ENCODE assay signal across 11 cellular contexts in genomic region chr17:47820023-47820789, GRCh38. TPM values are rescaled to one million over a fixed set of nuclear protein-coding genes. Genes with fewer than 3 reads are reported as not detected.
DNase-seq lines count a peak whose midpoint lies in the region; ATAC-seq and TF ChIP-seq lines count a peak whose summit lies in the region.
"Had no signal": no experiment of that assay in that cellular context is flagged by ENCODE, and none has a peak within 500 bp of the region (broad histone marks: within the 10 kb centered on the region; RNA-seq: fewer than 3 reads in every experiment).

No MANE protein-coding gene starts in this region.

- no peaks in the 10 kb centered on the region for H3K9me3 Mint-ChIP-seq in activated CD8-positive, alpha-beta T cell treated with anti-CD3 and anti-CD28 coated beads, Interleukin-2, amount 10 ng/mL, durations not matched to agents 7 days and 5 days (ENCODE audit: insufficient read depth)

- H3K4me1 Mint-ChIP-seq in activated CD8-positive, alpha-beta T cell treated with anti-CD3 and anti-CD28 coated beads, Interleukin-2, amount 10 ng/mL, durations not matched to agents 7 days and 5 days (ENCODE audit: low read depth), result peaks cover 26% of the 10 kb centered on the region

- H3K9me3 ChIP-seq in heart left ventricle (no peaks in the 10 kb centered on the region), lung (ENCODE audit: control insufficient read depth in 2 of 2, insufficient read depth in 1 of 2, low read length in 1 of 2) (no peaks in the 10 kb centered on the region), upper lobe of right lung (no peaks in the 10 kb centered on the region)

- H3K27me3 Mint-ChIP-seq in activated CD8-positive, alpha-beta T cell treated with anti-CD3 and anti-CD28 coated beads, Interleukin-2, amount 10 ng/mL, durations not matched to agents 7 days and 5 days (ENCODE audit: low read depth), result no peaks in the 10 kb centered on the region

- H3K4me1 ChIP-seq in heart left ventricle (peaks cover 0 to 27% (median 18%) of the 10 kb centered on the region in 12 donors), lung (ENCODE audit: control insufficient read depth in 2 of 2, insufficient read depth in 2 of 2, low read length in 2 of 2) (peaks cover 2 to 18% of the 10 kb centered on the region in 2 donors), upper lobe of right lung (peaks cover 18% of the 10 kb centered on the region)

- 60 to 65% (median 63%) methylated on average over 11 to 12 of the region's 12 CpGs for WGBS in heart left ventricle, 4 donors
- WGBS in lung, 2 donors, result 51 to 70% methylated on average over 12 of the region's 12 CpGs

- peaks cover 37% of the 10 kb centered on the region for H3K36me3 Mint-ChIP-seq in activated CD8-positive, alpha-beta T cell treated with anti-CD3 and anti-CD28 coated beads, Interleukin-2, amount 10 ng/mL, durations not matched to agents 7 days and 5 days (ENCODE audit: low read depth)

- peak in 3 of 5 donors; percentile 23 to 64 (median 51) for DNase-seq in heart left ventricle
- DNase-seq in cardiac septum (ENCODE audit: low spot score), result no peak
- no peak for DNase-seq in activated CD8-positive, alpha-beta T cell treated with anti-CD3 and anti-CD28 coated beads, Interleukin-2, amount 10 ng/mL, durations not matched to agents 7 days and 5 days
- DNase-seq in lung (ENCODE audit: low spot score), result peak; percentile 51
- no peak for DNase-seq in upper lobe of right lung
- DNase-seq in NCI-H226, result no peak
- DNase-seq: COR-L47, hypothalamus, MV-4-11 had no signal

- H3K4me3 ChIP-seq in heart left ventricle, result peak overlapping the region in 3 of 12 donors; percentile 80 to 99 (median 89)
- H3K4me3 ChIP-seq in lung, result no peak overlapping the region
- no peak overlapping the region for H3K4me3 ChIP-seq in upper lobe of right lung

- H3K27me3 ChIP-seq in heart left ventricle (no peaks in the 10 kb centered on the region), lung (ENCODE audit: control insufficient read depth, insufficient read depth) (no peaks in the 10 kb centered on the region), upper lobe of right lung (no peaks in the 10 kb centered on the region)

- no peak for TF ChIP-seq POLR2A in heart left ventricle (IDR thresholded peaks at IDR 0.05)

- peaks cover 0 to 66% (median 56%) of the 10 kb centered on the region in 9 donors for H3K36me3 ChIP-seq in heart left ventricle
- peaks cover 5 to 50% of the 10 kb centered on the region in 2 donors for H3K36me3 ChIP-seq in lung (ENCODE audit: control insufficient read depth in 2 of 2, insufficient read depth in 2 of 2, low read length in 2 of 2)
- H3K36me3 ChIP-seq in upper lobe of right lung, result peaks cover 53% of the 10 kb centered on the region

- peak overlapping the region; percentile 99 for H3K4me3 Mint-ChIP-seq in activated CD8-positive, alpha-beta T cell treated with anti-CD3 and anti-CD28 coated beads, Interleukin-2, amount 10 ng/mL, durations not matched to agents 7 days and 5 days

- peak in 3 of 4 donors; percentile 44 to 56 (median 44) for ATAC-seq in heart left ventricle
- ATAC-seq in activated CD8-positive, alpha-beta T cell treated with anti-CD3 and anti-CD28 coated beads, Interleukin-2, amount 10 ng/mL, durations not matched to agents 7 days and 5 days, result no peak
- no peak for ATAC-seq in lung (ENCODE audit: insufficient read depth, low FRiP score)
- ATAC-seq in upper lobe of right lung, result peak; percentile 57
- ATAC-seq in HG02840 (IDR thresholded peaks at IDR 0.05; ENCODE audit: low FRiP score, unreplicated experiment), result no peak
- ATAC-seq in HG02885 (IDR thresholded peaks at IDR 0.05; ENCODE audit: poor library complexity, unreplicated experiment), result no peak

- POLR2A ChIA-PET in activated CD8-positive, alpha-beta T cell treated with anti-CD3 and anti-CD28 coated beads, Interleukin-2, amount 10 ng/mL, durations not matched to agents 7 days and 5 days (lab: Charles Lee), result no interaction called here

- CTCF ChIA-PET in activated CD8-positive, alpha-beta T cell treated with anti-CD3 and anti-CD28 coated beads, Interleukin-2, amount 10 ng/mL, durations not matched to agents 7 days and 5 days (lab: Charles Lee), result interaction anchor here (2.4 kb wide), 1 partner anchor 155 kb away, joined by 8 read pairs; no protein-coding TSS in a partner anchor

- H3K27ac Mint-ChIP-seq in activated CD8-positive, alpha-beta T cell treated with anti-CD3 and anti-CD28 coated beads, Interleukin-2, amount 10 ng/mL, durations not matched to agents 7 days and 5 days, result peak overlapping the region; percentile 91

- H3K27ac ChIP-seq in heart left ventricle (peak overlapping the region in 1 of 12 donors; percentile 77), lung (ENCODE audit: low read depth in 1 of 2, low read length in 1 of 2) (peak overlapping the region in 1 of 2 donors; percentile 84), upper lobe of right lung (peak overlapping the region; percentile 24)

- no peak for TF ChIP-seq CTCF in heart left ventricle (IDR thresholded peaks at IDR 0.05)
- no peak for TF ChIP-seq CTCF in lung (IDR thresholded peaks at IDR 0.05; ENCODE audit: control extremely low read depth, extremely low read depth)
- TF ChIP-seq CTCF in upper lobe of right lung (IDR thresholded peaks at IDR 0.05), result no peak

- intact Hi-C loops in heart left ventricle (cut with DNase I), result no loop called here
- intact Hi-C loops in cardiac septum (cut with DNase I), result no loop called here
- intact Hi-C loops in upper lobe of right lung (cut with DNase I), result no loop called here

RNA-seq across cellular contexts. Expression of gene OSBPL7, which starts 1.4 kb away (rescaled TPM):
- total RNA-seq in heart left ventricle (1 to 10 TPM; 1.5 to 7.4 (median 5.8) TPM), cardiac septum (8.7 TPM), lung (10 to 100 TPM in 1 of 2 donors, 1 to 10 TPM in 1; 9.3 to 25.3 TPM), upper lobe of right lung (14.4 TPM)
- polyA plus RNA-seq in heart left ventricle (1 to 10 TPM; 3.0 to 5.2 TPM), lung (10 to 100 TPM in 1 of 2 donors, 1 to 10 TPM in 1; 7.6 to 12.7 TPM)
- total RNA-seq in activated CD8-positive, alpha-beta T cell treated with anti-CD3 and anti-CD28 coated beads, Interleukin-2, amount 10 ng/mL, durations not matched to agents 7 days and 5 days, result 10 to 100 TPM; 33.0 to 33.6 TPM

RNA-seq across cellular contexts. Expression of gene MRPL10, which starts 11.1 kb away (rescaled TPM):
- 10 to 100 TPM; 45.8 to 79.2 (median 63.2) TPM for total RNA-seq in heart left ventricle
- polyA plus RNA-seq in heart left ventricle, result 10 to 100 TPM; 43.8 to 64.5 TPM
- total RNA-seq in cardiac septum, result 55.5 TPM
- 10 to 100 TPM; 37.9 to 41.6 TPM for total RNA-seq in activated CD8-positive, alpha-beta T cell treated with anti-CD3 and anti-CD28 coated beads, Interleukin-2, amount 10 ng/mL, durations not matched to agents 7 days and 5 days
- 10 to 100 TPM; 18.4 to 32.9 TPM for total RNA-seq in lung
- 10 to 100 TPM; 27.6 to 38.3 TPM for polyA plus RNA-seq in lung
- 29.2 TPM for total RNA-seq in upper lobe of right lung

RNA-seq across cellular contexts. Expression of gene LRRC46, which starts 11.3 kb away (rescaled TPM):
- under 1 TPM in 7 of 9 donors, not detected in 2; 0.22 to 0.44 (median 0.35) TPM for total RNA-seq in heart left ventricle
- polyA plus RNA-seq in heart left ventricle, result under 1 TPM; 0.17 to 0.23 TPM
- 0.27 TPM for total RNA-seq in cardiac septum
- total RNA-seq in activated CD8-positive, alpha-beta T cell treated with anti-CD3 and anti-CD28 coated beads, Interleukin-2, amount 10 ng/mL, durations not matched to agents 7 days and 5 days, result under 1 TPM; 0.82 to 0.97 TPM
- total RNA-seq in lung, result 10 to 100 TPM in 1 of 2 donors, 1 to 10 TPM in 1; 9.6 to 25.3 TPM
- polyA plus RNA-seq in lung, result 10 to 100 TPM in 1 of 2 donors, 1 to 10 TPM in 1; 9.3 to 11.8 TPM
- total RNA-seq in upper lobe of right lung, result 1.1 TPM

RNA-seq across cellular contexts. Expression of gene SCRN2, which starts 20.9 kb away (rescaled TPM):
- total RNA-seq in heart left ventricle, result 10 to 100 TPM; 29.4 to 42.9 (median 33.9) TPM
- polyA plus RNA-seq in heart left ventricle, result 10 to 100 TPM; 17.5 to 58.5 TPM
- 32.1 TPM for total RNA-seq in cardiac septum
- 10 to 100 TPM; 24.1 to 24.8 TPM for total RNA-seq in activated CD8-positive, alpha-beta T cell treated with anti-CD3 and anti-CD28 coated beads, Interleukin-2, amount 10 ng/mL, durations not matched to agents 7 days and 5 days
- total RNA-seq in lung, result 10 to 100 TPM; 26.7 to 37.8 TPM
- 10 to 100 TPM; 22.8 to 61.7 TPM for polyA plus RNA-seq in lung
- 30.5 TPM for total RNA-seq in upper lobe of right lung

RNA-seq across cellular contexts. Expression of gene SP6, which starts 30.8 kb away (rescaled TPM):
- total RNA-seq in heart left ventricle, result under 1 TPM in 7 of 9 donors, not detected in 2; 0.12 to 0.88 (median 0.32) TPM
- polyA plus RNA-seq in heart left ventricle, result 1 to 10 TPM in 1 of 2 donors, under 1 TPM in 1; 0.19 to 2.5 TPM
- total RNA-seq in cardiac septum, result 0.08 TPM
- total RNA-seq in activated CD8-positive, alpha-beta T cell treated with anti-CD3 and anti-CD28 coated beads, Interleukin-2, amount 10 ng/mL, durations not matched to agents 7 days and 5 days, result under 1 TPM in 1 of 2 experiments, not detected in 1; 0.05 TPM
- total RNA-seq in lung, result 1 to 10 TPM; 2.5 to 4.5 TPM
- 1 to 10 TPM; 2.3 to 4.4 TPM for polyA plus RNA-seq in lung
- total RNA-seq in upper lobe of right lung, result 8.5 TPM

Comparison
In these comparisons a context has a peak if more than half of its experiments do, and no peak if none do; other contexts are left out.
1. DNase-seq: peak in heart left ventricle (3 of 5) and lung (single experiment); none in cardiac septum (single experiment), activated CD8-positive, alpha-beta T cell treated with anti-CD3 and anti-CD28 coated beads, Interleukin-2, amount 10 ng/mL, durations not matched to agents 7 days and 5 days (single experiment), upper lobe of right lung (single experiment) and NCI-H226 (single experiment).
2. ATAC-seq: peak in heart left ventricle (3 of 4) and upper lobe of right lung (single experiment); none in activated CD8-positive, alpha-beta T cell treated with anti-CD3 and anti-CD28 coated beads, Interleukin-2, amount 10 ng/mL, durations not matched to agents 7 days and 5 days (single experiment), lung (single experiment), HG02840 (single experiment) and HG02885 (single experiment).